8 cellular contexts compared by ENCODE assay signal in genomic region chr10:118047363-118047719, GRCh38. TPM values are rescaled to one million over a fixed set of nuclear protein-coding genes. Genes with fewer than 3 reads are reported as not detected.
DNase-seq lines count a peak whose midpoint lies in the region; ATAC-seq and TF ChIP-seq lines count a peak whose summit lies in the region.

No MANE protein-coding gene starts in this region.

- no peak overlapping the region for H3K27ac ChIP-seq in AG04450 (ENCODE audit: low read depth, low read length)
- peak overlapping the region; percentile 52 for H3K27ac ChIP-seq in muscle layer of duodenum (ENCODE audit: low read length)

- no peaks in the 10 kb centered on the region for H3K9me3 ChIP-seq in AG04450 (ENCODE audit: control insufficient read depth, insufficient read depth, low read length)
- no peaks in the 10 kb centered on the region for H3K9me3 ChIP-seq in Loucy (ENCODE audit: insufficient read depth, low read depth, low read length)
- H3K9me3 ChIP-seq in muscle layer of duodenum (ENCODE audit: control insufficient read depth in 1 of 2, low read length in 2 of 2) = no peaks in the 10 kb centered on the region

- DNase-seq in AG04450 (ENCODE audit: low read depth, low spot score) (no peak), choroid plexus epithelial cell (ENCODE audit: low read depth) (no peak), DMS53 (lab: John Stamatoyannopoulos, UW) (no peak), superior temporal gyrus (ENCODE audit: extremely low spot score) (no peak)

- no peaks in the 10 kb centered on the region for H3K9me2 ChIP-seq in Loucy (replicated peaks; ENCODE audit: low read depth, low read length)

- H3K36me3 ChIP-seq in Loucy (ENCODE audit: insufficient read depth, low read length) (no peaks in the 10 kb centered on the region), muscle layer of duodenum (ENCODE audit: control insufficient read depth in 1 of 2, insufficient read depth in 2 of 2, low read length in 2 of 2) (no peaks in the 10 kb centered on the region)

- POLR2A ChIA-PET in AG04450 (lab: Yijun Ruan, JAX) = no interaction called here

- TF ChIP-seq POLR2A in GM18505 (IDR thresholded peaks at IDR 0.05; ENCODE audit: borderline replicate concordance, extremely low read depth, insufficient read depth, insufficient read length) = no peak

- H3K4me2 ChIP-seq in Loucy (ENCODE audit: low read depth, low read length, poor library complexity, severe bottlenecking) = peak overlapping the region; percentile 73

- H3F3A ChIP-seq in Loucy (ENCODE audit: low read depth) = no peaks in the 10 kb centered on the region

- peak overlapping the region; percentile 96 for H2AFZ ChIP-seq in Loucy (ENCODE audit: low read length)

- no peak for ATAC-seq in GM18505 (IDR thresholded peaks at IDR 0.05; ENCODE audit: unreplicated experiment)
- no peak for ATAC-seq in GM21360 (IDR thresholded peaks at IDR 0.05; ENCODE audit: unreplicated experiment)

- no peak overlapping the region for H3K9ac ChIP-seq in Loucy (ENCODE audit: low read depth, low read length, poor library complexity, severe bottlenecking)

- peaks cover 12% of the 10 kb centered on the region for H4K20me1 ChIP-seq in Loucy (ENCODE audit: insufficient read depth, low read length, poor library complexity, severe bottlenecking)

- no peak for TF ChIP-seq CTCF in AG04450 (IDR thresholded peaks at IDR 0.05; ENCODE audit: low read depth, low read length)
- TF ChIP-seq CTCF in Loucy (conservative IDR thresholded peaks at IDR 0.05; ENCODE audit: low read length) = no peak
- no peak for TF ChIP-seq CTCF in choroid plexus epithelial cell (conservative IDR thresholded peaks at IDR 0.05; ENCODE audit: low read depth, low read length)

- CTCF ChIA-PET in AG04450 (lab: Charles Lee) = no interaction called here

- no peaks in the 10 kb centered on the region for H3K27me3 ChIP-seq in AG04450 (ENCODE audit: control insufficient read depth, insufficient read depth, low read length)
- no peaks in the 10 kb centered on the region for H3K27me3 ChIP-seq in Loucy (ENCODE audit: insufficient read depth, low read length, poor library complexity, severe bottlenecking)
- no peaks in the 10 kb centered on the region for H3K27me3 ChIP-seq in muscle layer of duodenum (ENCODE audit: low read depth, low read length)

- peak overlapping the region; percentile 75 for H3K4me3 ChIP-seq in AG04450 (ENCODE audit: low read depth, low read length)
- peak overlapping the region; percentile 99 for H3K4me3 ChIP-seq in Loucy (ENCODE audit: low read length, poor library complexity, severe bottlenecking)
- H3K4me3 ChIP-seq in choroid plexus epithelial cell (ENCODE audit: low read depth, low read length) = peak overlapping the region; percentile 76
- peak overlapping the region; percentile 73 to 91 for H3K4me3 ChIP-seq in muscle layer of duodenum (ENCODE audit: low read depth in 1 of 2, low read length in 2 of 2)

- peaks cover 33% of the 10 kb centered on the region for H3K79me2 ChIP-seq in Loucy (ENCODE audit: insufficient read depth, low read length)

- H3K4me1 ChIP-seq in Loucy (ENCODE audit: insufficient read depth, low read length, poor library complexity, severe bottlenecking) = peaks cover 35% of the 10 kb centered on the region
- peaks cover 0 to 19% of the 10 kb centered on the region in 2 donors for H3K4me1 ChIP-seq in muscle layer of duodenum (ENCODE audit: control insufficient read depth in 1 of 2, insufficient read depth in 2 of 2, low read length in 2 of 2)

RNA-seq across cellular contexts. Expression of gene RAB11FIP2, which starts 0.6 kb away (rescaled TPM):
- 8.4 and 10.4 TPM in 2 replicates for polyA plus RNA-seq in AG04450 (2011; rRNA removed)
- 5.8 and 8.0 TPM in 2 replicates for polyA minus RNA-seq in AG04450 (2011; rRNA and poly(A)+ RNA removed)
